Comparison of ENCODE assay signal across 8 cellular contexts in genomic region chr6:1262704-1263038, GRCh38. TPM values are rescaled to one million over a fixed set of nuclear protein-coding genes. Genes with fewer than 3 reads are reported as not detected.
"Had no signal": no experiment of that assay in that cellular context is flagged by ENCODE, and none has a peak within 500 bp of the region (broad histone marks: within the 10 kb centered on the region; RNA-seq: fewer than 3 reads in every experiment).

No MANE protein-coding gene starts in this region.

- H3K4me3 ChIP-seq: GM23248, HAP-1, K562 had no signal

- H3K27ac ChIP-seq: GM23248, HL-60 had no signal

- H3K4me3 Mint-ChIP-seq: HFFc6 had no signal

- H3K9me3 ChIP-seq: HAP-1 had no signal

- H3K9me3 Mint-ChIP-seq: HFFc6 had no signal

- H3K9ac ChIP-seq: GM23248 had no signal

- H3K4me1 ChIP-seq: HAP-1 had no signal

- H2AFZ ChIP-seq: GM23248 had no signal

- H3K36me3 ChIP-seq: HAP-1 had no signal

- H3K27ac Mint-ChIP-seq: HFFc6 had no signal

- DNase-seq: GM23248, GOT3, HFFc6, IMR-90 had no signal

RNA-seq across cellular contexts. Expression of gene FOXQ1, which starts 49.2 kb away (rescaled TPM):
- total RNA-seq: HT1080, IMR-90, K562 had no signal
- polyA plus RNA-seq: GM23248, IMR-90, K562 had no signal
